In genomic region chr11:134756811-134757540, GRCh38 we compare ENCODE assay signal across 21 cellular contexts.
"Had no signal": no experiment of that assay in that cellular context is flagged by ENCODE, and none has a peak within 500 bp of the region (broad histone marks: within the 10 kb centered on the region; RNA-seq: fewer than 3 reads in every experiment).

No MANE protein-coding gene starts in this region.

- H3K27ac ChIP-seq: foreskin keratinocyte, hepatocyte had no signal

- H3K4me3 Mint-ChIP-seq: activated CD4-positive, alpha-beta memory T cell treated with anti-CD3 and anti-CD28 coated beads for 36 hours; activated CD8-positive, alpha-beta memory T cell treated with anti-CD3 and anti-CD28 coated beads, Interleukin-2, amount 10 ng/mL, durations not matched to agents 7 days and 5 days; activated naive CD4-positive, alpha-beta T cell treated with anti-CD3 and anti-CD28 coated beads, Interleukin-2, amount 10 ng/mL, durations not matched to agents 7 days and 5 days; T-helper 17 cell had no signal

- H3K4me1 Mint-ChIP-seq: activated CD8-positive, alpha-beta memory T cell treated with anti-CD3 and anti-CD28 coated beads, Interleukin-2, amount 10 ng/mL, durations not matched to agents 7 days and 5 days; activated naive CD4-positive, alpha-beta T cell treated with anti-CD3 and anti-CD28 coated beads, Interleukin-2, amount 10 ng/mL, durations not matched to agents 7 days and 5 days had no signal

- H3K4me3 ChIP-seq: hepatocyte, mucosa of descending colon had no signal

- H3K4me1 ChIP-seq: foreskin keratinocyte had no signal

- H3K9me3 ChIP-seq: mucosa of descending colon had no signal

- H3K27me3 ChIP-seq: foreskin keratinocyte, hepatocyte had no signal

- H3K9me3 Mint-ChIP-seq: activated CD4-positive, alpha-beta memory T cell treated with anti-CD3 and anti-CD28 coated beads for 36 hours; activated naive CD4-positive, alpha-beta T cell treated with anti-CD3 and anti-CD28 coated beads, Interleukin-2, amount 10 ng/mL, durations not matched to agents 7 days and 5 days had no signal

- H3K36me3 Mint-ChIP-seq: activated CD4-positive, alpha-beta memory T cell treated with anti-CD3 and anti-CD28 coated beads for 36 hours; activated CD8-positive, alpha-beta memory T cell treated with anti-CD3 and anti-CD28 coated beads, Interleukin-2, amount 10 ng/mL, durations not matched to agents 7 days and 5 days; activated naive CD4-positive, alpha-beta T cell treated with anti-CD3 and anti-CD28 coated beads, Interleukin-2, amount 10 ng/mL, durations not matched to agents 7 days and 5 days had no signal

- H3K27ac Mint-ChIP-seq: activated CD4-positive, alpha-beta memory T cell treated with anti-CD3 and anti-CD28 coated beads for 36 hours; activated CD8-positive, alpha-beta memory T cell treated with anti-CD3 and anti-CD28 coated beads, Interleukin-2, amount 10 ng/mL, durations not matched to agents 7 days and 5 days; activated naive CD4-positive, alpha-beta T cell treated with anti-CD3 and anti-CD28 coated beads, Interleukin-2, amount 10 ng/mL, durations not matched to agents 7 days and 5 days; T-helper 17 cell had no signal

- DNase-seq: activated CD4-positive, alpha-beta memory T cell treated with anti-CD3 and anti-CD28 coated beads for 36 hours; activated CD4-positive, alpha-beta T cell treated with anti-CD3 and anti-CD28 coated beads for 4 hours; activated CD4-positive, CD25-positive, alpha-beta regulatory T cell; activated CD8-positive, alpha-beta memory T cell treated with anti-CD3 and anti-CD28 coated beads, Interleukin-2, amount 10 ng/mL, durations not matched to agents 7 days and 5 days; activated effector memory CD4-positive, alpha-beta T cell treated with anti-CD3 and anti-CD28 coated beads, Interleukin-2, amount 50 U/mL, for 16 hours; activated naive CD4-positive, alpha-beta T cell treated with anti-CD3 and anti-CD28 coated beads, Interleukin-2, amount 10 ng/mL, durations not matched to agents 7 days and 5 days; activated T-cell treated with anti-CD3 and anti-CD28 coated beads for 4 hours; amygdala; effector CD4-positive, alpha-beta T cell; erythroblast; foreskin keratinocyte; mesenchymal stem cell; mucosa of descending colon; occipital lobe; small intestine; stimulated activated CD4-positive, alpha-beta T cell treated with anti-CD3 and anti-CD28 coated beads, Interleukin-15, amount 100 ng/mL, for 24 hours; stimulated activated naive CD4-positive, alpha-beta T cell treated with Interleukin-2 at 50 U/mL for 16 hours; SW 1271; T-helper 17 cell had no signal

- H3K27me3 Mint-ChIP-seq: activated CD4-positive, alpha-beta memory T cell treated with anti-CD3 and anti-CD28 coated beads for 36 hours; activated CD8-positive, alpha-beta memory T cell treated with anti-CD3 and anti-CD28 coated beads, Interleukin-2, amount 10 ng/mL, durations not matched to agents 7 days and 5 days had no signal

- ATAC-seq: activated CD8-positive, alpha-beta memory T cell treated with anti-CD3 and anti-CD28 coated beads, Interleukin-2, amount 10 ng/mL, durations not matched to agents 7 days and 5 days; foreskin keratinocyte; mucosa of descending colon; sciatic nerve; T-helper 17 cell had no signal
